In the genomic region with DNA sequence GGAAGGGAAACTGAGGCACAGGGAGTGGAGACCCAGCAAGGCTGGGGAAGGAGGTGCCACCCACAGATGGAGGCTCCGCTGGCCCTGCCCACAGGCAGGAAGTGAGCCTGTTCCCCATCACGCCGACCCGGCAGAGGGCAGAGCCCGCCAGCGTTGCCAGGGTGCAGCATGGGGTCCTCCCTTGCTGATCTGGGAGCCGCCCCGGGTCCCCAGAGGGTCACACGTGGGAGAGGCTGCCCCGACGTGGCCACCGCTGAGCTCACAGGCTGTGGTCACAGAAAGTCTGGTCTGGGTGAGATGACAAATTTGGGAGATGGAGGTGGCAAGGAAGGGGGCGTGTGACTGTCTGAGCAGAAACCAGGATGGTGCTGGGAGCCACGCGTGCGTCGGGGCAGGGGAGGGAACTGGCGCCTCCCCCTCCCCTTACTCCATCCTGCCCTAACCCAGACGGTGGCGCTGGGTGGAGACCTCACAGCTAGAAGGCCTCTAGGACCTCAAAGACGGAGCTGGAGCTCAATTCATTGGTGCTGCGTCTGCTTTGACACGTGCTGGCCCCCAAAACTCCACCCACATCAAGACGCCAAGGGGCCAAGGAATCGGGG, we compare ENCODE assay signal across 22 cellular contexts. TPM values are rescaled to one million over a fixed set of nuclear protein-coding genes. Genes with fewer than 3 reads are reported as not detected.
A peak's percentile ranks its signal among the peaks of the same experiment; 100 is the strongest.
DNase-seq lines count a peak whose midpoint lies in the region; ATAC-seq and TF ChIP-seq lines count a peak whose summit lies in the region.
"Had no signal": no experiment of that assay in that cellular context is flagged by ENCODE, and none has a peak within 500 bp of the region (broad histone marks: within the 10 kb centered on the region; RNA-seq: fewer than 3 reads in every experiment).

No MANE protein-coding gene starts in this region.

- peaks cover 3% of the 10 kb centered on the region; the same call in 1 of the 2 replicates for H3K36me3 ChIP-seq in GM23338 (ENCODE audit: insufficient read depth)
- peaks cover 0 to 67% of the 10 kb centered on the region in 2 experiments for H3K36me3 ChIP-seq in mesenchymal stem cell (ENCODE audit: control insufficient read depth in 1 of 2, insufficient read depth in 2 of 2, low read depth in 1 of 2, low read length in 2 of 2)
- peaks cover 0 to 4% (median 0%) of the 10 kb centered on the region in 4 donors for H3K36me3 ChIP-seq in transverse colon

- peaks cover 9% of the 10 kb centered on the region for H3K79me1 ChIP-seq in mesenchymal stem cell (replicated peaks; ENCODE audit: low read length, poor library complexity, severe bottlenecking)

- no peak overlapping the region for H3K14ac ChIP-seq in mesenchymal stem cell (ENCODE audit: low read length in 2 of 2)

- no peak overlapping the region for H2BK120ac ChIP-seq in mesenchymal stem cell (ENCODE audit: low read depth, low read length)

- H3K9me3 Mint-ChIP-seq in GM23338, result no peaks in the 10 kb centered on the region; the same call in 2 of the 3 replicates
- H3K9me3 Mint-ChIP-seq: CD8-positive, alpha-beta memory T cell had no signal

- H3K4me3 ChIP-seq in GM23338 (no peak overlapping the region), mesenchymal stem cell (ENCODE audit: insufficient read depth in 1 of 2, low read depth in 1 of 2, low read length in 2 of 2) (no peak overlapping the region), transverse colon (no peak overlapping the region)
- H3K4me3 ChIP-seq: A549 had no signal

- peak overlapping the region; percentile 70; the same call in 1 of the 2 replicates for H3K27ac Mint-ChIP-seq in GM23338

- H4K8ac ChIP-seq in mesenchymal stem cell (ENCODE audit: low read length), result no peak overlapping the region

- no peak overlapping the region for H3K23ac ChIP-seq in mesenchymal stem cell (ENCODE audit: low read length in 2 of 2)

- no peak overlapping the region for H3K18ac ChIP-seq in mesenchymal stem cell (ENCODE audit: low read depth in 1 of 2, low read length in 2 of 2)

- no peak overlapping the region for H2BK12ac ChIP-seq in mesenchymal stem cell (ENCODE audit: low read length in 2 of 2)

- DNase-seq in GM23338 (ENCODE audit: low spot score), result no peak
- DNase-seq in RWPE1 (ENCODE audit: low spot score), result no peak
- no peak for DNase-seq in mesenchymal stem cell
- no peak for DNase-seq in transverse colon
- DNase-seq in GDM1 (lab: John Stamatoyannopoulos, UW), result no peak
- no peak for DNase-seq in NCI-H446 treated with DMSO at 0.1 percent for 48 hours (lab: John Stamatoyannopoulos, UW)
- DNase-seq: AML-193; CD8-positive, alpha-beta memory T cell; DMS79 treated with DMSO at 0.1 percent for 48 hours; GOT3; Karpas-422; NCI-H1105 treated with DMSO at 0.1 percent for 48 hours; NCI-H146; NCI-H2029; NCI-H526 treated with DMSO at 0.1 percent for 48 hours; SHP77 treated with DMSO at 0.1 percent for 48 hours; T-helper 1 cell had no signal

- H3K4me2 ChIP-seq in GM23338 (no peak overlapping the region), mesenchymal stem cell (ENCODE audit: low read length, poor library complexity, severe bottlenecking) (no peak overlapping the region)
- H3K4me2 ChIP-seq: A549 had no signal

- H2AFZ ChIP-seq in GM23338 (no peak overlapping the region), mesenchymal stem cell (ENCODE audit: low read depth, low read length) (no peak overlapping the region)

- 97% methylated on average over 25 of the region's 25 CpGs for WGBS in mesenchymal stem cell
- WGBS in transverse colon (ENCODE audit: low coverage in 1 of 2), 2 donors, result 75 to 81% methylated on average over 4 to 16 of the region's 25 CpGs

- H3K9me2 ChIP-seq in GM23338 (ENCODE audit: insufficient read depth), result no peaks in the 10 kb centered on the region

- no peaks in the 10 kb centered on the region for H3F3A ChIP-seq in GM23338 (replicated peaks; ENCODE audit: low read depth)

- H3K27ac ChIP-seq in GM23338 (ENCODE audit: low read depth) (no peak overlapping the region), RWPE1 (peak overlapping the region; percentile 35), mesenchymal stem cell (ENCODE audit: low read length, poor library complexity, severe bottlenecking) (no peak overlapping the region), transverse colon (no peak overlapping the region)
- H3K27ac ChIP-seq: A549, C4-2B had no signal

- peaks cover 47% of the 10 kb centered on the region for H4K20me1 ChIP-seq in GM23338 (replicated peaks; ENCODE audit: insufficient read depth)

- no peak overlapping the region for H2BK5ac ChIP-seq in mesenchymal stem cell (ENCODE audit: low read depth, low read length, poor library complexity, severe bottlenecking)

- TF ChIP-seq EP300 in transverse colon (IDR thresholded peaks at IDR 0.05; ENCODE audit: low read depth), result no peak

- H4K91ac ChIP-seq in mesenchymal stem cell (ENCODE audit: low read length), result no peak overlapping the region

- POLR2A ChIA-PET in RWPE1 (lab: Yijun Ruan, JAX; ENCODE audit: low non-redundant PET), result no interaction called here

- H3K9me3 ChIP-seq in mesenchymal stem cell (ENCODE audit: control insufficient read depth, low read length) (no peaks in the 10 kb centered on the region), transverse colon (no peaks in the 10 kb centered on the region)
- H3K9me3 ChIP-seq: A549 had no signal

- no peak overlapping the region for H2AK5ac ChIP-seq in mesenchymal stem cell (ENCODE audit: low read length, severe bottlenecking)

- intact Hi-C loops in transverse colon (cut with DNase I; ENCODE audit: low total_unique reads), result no loop called here

- CTCF ChIA-PET in RWPE1 (lab: Yijun Ruan, JAX), result interaction anchor here (0.5 to 0.6 kb wide), 2 partner anchors 30 to 448 kb away, joined by 3 read pairs; no protein-coding TSS in a partner anchor

- no peak for ATAC-seq in GM23338
- ATAC-seq in HG03045 (IDR thresholded peaks at IDR 0.05; ENCODE audit: unreplicated experiment), result no peak
- ATAC-seq: A549, HCT116 had no signal

- H3K27me3 Mint-ChIP-seq in GM23338 (ENCODE audit: insufficient read depth, low read depth, poor library complexity), result peaks cover 4% of the 10 kb centered on the region

- no peaks in the 10 kb centered on the region for H3K4me1 ChIP-seq in GM23338 (ENCODE audit: insufficient read depth)
- H3K4me1 ChIP-seq in mesenchymal stem cell (ENCODE audit: control insufficient read depth, insufficient read depth, low read depth, low read length), result peaks cover 31% of the 10 kb centered on the region
- no peaks in the 10 kb centered on the region for H3K4me1 ChIP-seq in transverse colon
- H3K4me1 ChIP-seq: A549 had no signal

- peak overlapping the region; percentile 6 for H3K9ac ChIP-seq in mesenchymal stem cell (ENCODE audit: low read length)

- no peak overlapping the region for H2BK15ac ChIP-seq in mesenchymal stem cell (ENCODE audit: low read depth, poor library complexity, severe bottlenecking)

- no peak for TF ChIP-seq POLR2A in transverse colon (IDR thresholded peaks at IDR 0.05)

- H3K4me3 Mint-ChIP-seq in GM23338, result no peak overlapping the region
- H3K4me3 Mint-ChIP-seq: CD8-positive, alpha-beta memory T cell had no signal

- H3K4ac ChIP-seq in mesenchymal stem cell (ENCODE audit: low read depth in 1 of 2, low read length in 2 of 2), result no peak overlapping the region

- TF ChIP-seq CTCF in GM23338 (conservative IDR thresholded peaks at IDR 0.05; ENCODE audit: low read depth in 2 of 2) (no peak), RWPE1 (conservative IDR thresholded peaks at IDR 0.05; ENCODE audit: low read depth) (no peak), transverse colon (IDR thresholded peaks at IDR 0.05) (no peak)

- peaks cover 28% of the 10 kb centered on the region; the same call in 2 of the 3 replicates for H3K36me3 Mint-ChIP-seq in GM23338 (ENCODE audit: low read depth)
- H3K36me3 Mint-ChIP-seq: CD8-positive, alpha-beta memory T cell had no signal

- peaks cover under 1% of the 10 kb centered on the region; the same call in 2 of the 3 replicates for H3K4me1 Mint-ChIP-seq in GM23338

- H3K27me3 ChIP-seq in GM23338 (ENCODE audit: insufficient read depth), result no peaks in the 10 kb centered on the region
- H3K27me3 ChIP-seq in mesenchymal stem cell (ENCODE audit: control insufficient read depth in 1 of 2, insufficient read depth in 1 of 2, low read length in 2 of 2), result no peaks in the 10 kb centered on the region
- no peaks in the 10 kb centered on the region for H3K27me3 ChIP-seq in transverse colon

- peaks cover 72% of the 10 kb centered on the region for H3K79me2 ChIP-seq in GM23338 (replicated peaks; ENCODE audit: insufficient read depth)

- in situ Hi-C loops in transverse colon (cut with MboI; ENCODE audit: low pct_ligation_motif_present in 1 of 4, low pct_unique_long_range_greater_than_20kb in 1 of 4, low sequenced_read_pairs in 3 of 4), result no loop called here

TF ChIP-seq in GM23338, 12 proteins besides CTCF, POLR2A, EP300 and RAD21 (continues in another document):
- TF ChIP-seq ZNF331 (CRISPR knock-in tag; IDR thresholded peaks at IDR 0.05; ENCODE audit: low read depth), result no peak

RNA-seq across cellular contexts. Expression of gene MEX3D, which starts 7.7 kb away (rescaled TPM):
- total RNA-seq in GM23338 (2014; rRNA removed; shearing (Covaris generic)), result 78.1 and 94.9 TPM in 2 replicates
- polyA plus RNA-seq in GM23338 (2016; fragmentation: Nextera tagmentation; extraction: Ambion mirVana), result 12.4 and 12.5 TPM in 2 replicates
- 26.4 TPM for polyA plus RNA-seq in mesenchymal stem cell (2013, experiment 1 of 2)
- 26.2 TPM for polyA plus RNA-seq in mesenchymal stem cell (2013, experiment 2 of 2)
- 100 to 1,000 TPM in 1 of 4 donors, 10 to 100 TPM in 3; 20.8 to 100 (median 27.8) TPM for total RNA-seq in transverse colon
- polyA plus RNA-seq: CD8-positive, alpha-beta memory T cell had no signal

RNA-seq across cellular contexts. Expression of gene MBD3, which starts 32.3 kb away (rescaled TPM):
- total RNA-seq in GM23338 (2014; rRNA removed; shearing (Covaris generic)), result 103 and 118 TPM in 2 replicates
- 27.6 and 28.5 TPM in 2 replicates for polyA plus RNA-seq in GM23338 (2016; fragmentation: Nextera tagmentation; extraction: Ambion mirVana)
- polyA plus RNA-seq in mesenchymal stem cell (2013, experiment 1 of 2), result 43.8 TPM
- polyA plus RNA-seq in mesenchymal stem cell (2013, experiment 2 of 2), result 41.6 TPM
- total RNA-seq in transverse colon, result 100 to 1,000 TPM in 1 of 4 donors, 10 to 100 TPM in 3; 61.4 to 121 (median 68.7) TPM

RNA-seq across cellular contexts. Expression of gene PLK5, which starts 36.5 kb away (rescaled TPM):
- total RNA-seq in GM23338 (2014; rRNA removed; shearing (Covaris generic)), result 0.23 and 1.2 TPM in 2 replicates
- 0.97 and 1.4 TPM in 2 replicates for polyA plus RNA-seq in GM23338 (2016; fragmentation: Nextera tagmentation; extraction: Ambion mirVana)
- not detected for polyA plus RNA-seq in mesenchymal stem cell (2013, experiment 1 of 2)
- polyA plus RNA-seq in mesenchymal stem cell (2013, experiment 2 of 2), result not detected
- total RNA-seq in transverse colon, result not detected
- total RNA-seq: CD8-positive, alpha-beta memory T cell; HT-29 had no signal
- polyA plus RNA-seq: A549; CD8-positive, alpha-beta memory T cell had no signal

RNA-seq across cellular contexts. Expression of gene UQCR11, which starts 44.9 kb away (rescaled TPM):
- total RNA-seq in GM23338 (2014; rRNA removed; shearing (Covaris generic)), result 35.3 and 46.4 TPM in 2 replicates
- polyA plus RNA-seq in GM23338 (2016; fragmentation: Nextera tagmentation; extraction: Ambion mirVana), result 413 and 414 TPM in 2 replicates
- 214 TPM for polyA plus RNA-seq in mesenchymal stem cell (2013, experiment 1 of 2)
- polyA plus RNA-seq in mesenchymal stem cell (2013, experiment 2 of 2), result 220 TPM
- total RNA-seq in transverse colon, result 100 to 1,000 TPM in 1 of 4 donors, 10 to 100 TPM in 3; 19.9 to 120 (median 60.8) TPM

RNA-seq across cellular contexts. Expression of gene ADAMTSL5, which starts 47.6 kb away (rescaled TPM):
- 0.10 TPM in 1 of 2 replicates, not detected in the other for total RNA-seq in GM23338 (2014; rRNA removed; shearing (Covaris generic))
- 0.70 and 0.97 TPM in 2 replicates for polyA plus RNA-seq in GM23338 (2016; fragmentation: Nextera tagmentation; extraction: Ambion mirVana)
- 10.8 TPM for polyA plus RNA-seq in mesenchymal stem cell (2013, experiment 1 of 2)
- 8.4 TPM for polyA plus RNA-seq in mesenchymal stem cell (2013, experiment 2 of 2)
- 1 to 10 TPM in 3 of 4 donors, not detected in 1; 2.6 to 3.7 (median 2.7) TPM for total RNA-seq in transverse colon
